15 cellular contexts compared by ENCODE assay signal in genomic region chr4:152729466-152729865, GRCh38. TPM values are rescaled to one million over a fixed set of nuclear protein-coding genes. Genes with fewer than 3 reads are reported as not detected.
DNase-seq lines count a peak whose midpoint lies in the region; FAIRE-seq and TF ChIP-seq lines count a peak whose summit lies in the region.
"Had no signal": no experiment of that assay in that cellular context is flagged by ENCODE, and none has a peak within 500 bp of the region (broad histone marks: within the 10 kb centered on the region; RNA-seq: fewer than 3 reads in every experiment).

No MANE protein-coding gene starts in this region.

- no peak overlapping the region for H3K4me3 ChIP-seq in fibroblast of mammary gland (ENCODE audit: control insufficient read depth, low read depth, low read length)
- H3K4me3 ChIP-seq: SK-N-MC had no signal

- CTCF ChIA-PET in RWPE1 (lab: Yijun Ruan, JAX): interaction anchor here (0.6 kb wide), 1 partner anchor 296 kb away, joined by 5 read pairs; no protein-coding TSS in a partner anchor

- peaks cover 9% of the 10 kb centered on the region for H3K27me3 Mint-ChIP-seq in activated T-helper 2 cell treated with anti-CD3 and anti-CD28 coated beads, Interferon-gamma antibody, Interleukin-2, Interleukin-4, amounts not matched to agents 10 μg/mL and 5 μg/mL and 100 μg/mL, durations not matched to agents 14 hours and 24 hours and 36 hours (ENCODE audit: low read depth)
- H3K27me3 Mint-ChIP-seq: brain had no signal

- H3K36me3 Mint-ChIP-seq in activated T-helper 2 cell treated with anti-CD3 and anti-CD28 coated beads, Interferon-gamma antibody, Interleukin-2, Interleukin-4, amounts not matched to agents 10 μg/mL and 5 μg/mL and 100 μg/mL, durations not matched to agents 14 hours and 24 hours and 36 hours (ENCODE audit: low read depth): no peaks in the 10 kb centered on the region
- H3K36me3 Mint-ChIP-seq: brain had no signal

- no peak overlapping the region for H3K4me3 Mint-ChIP-seq in activated T-helper 2 cell treated with anti-CD3 and anti-CD28 coated beads, Interferon-gamma antibody, Interleukin-2, Interleukin-4, amounts not matched to agents 10 μg/mL and 5 μg/mL and 100 μg/mL, durations not matched to agents 14 hours and 24 hours and 36 hours (ENCODE audit: low read depth)
- H3K4me3 Mint-ChIP-seq: brain; effector memory CD8-positive, alpha-beta T cell had no signal

- no peak for TF ChIP-seq POLR2A in GM12892 (IDR thresholded peaks at IDR 0.05; ENCODE audit: low read depth, low read length)

- no peaks in the 10 kb centered on the region for H3K9me3 Mint-ChIP-seq in activated T-helper 2 cell treated with anti-CD3 and anti-CD28 coated beads, Interferon-gamma antibody, Interleukin-2, Interleukin-4, amounts not matched to agents 10 μg/mL and 5 μg/mL and 100 μg/mL, durations not matched to agents 14 hours and 24 hours and 36 hours
- H3K9me3 Mint-ChIP-seq: effector memory CD8-positive, alpha-beta T cell had no signal

- POLR2A ChIA-PET in RWPE1 (lab: Yijun Ruan, JAX; ENCODE audit: low non-redundant PET): no interaction called here

- peak; percentile 57 for FAIRE-seq in GM12892 (lab: Jason Lieb, UNC)
- FAIRE-seq: HepG2 had no signal

- no peak overlapping the region for H3K27ac Mint-ChIP-seq in activated T-helper 2 cell treated with anti-CD3 and anti-CD28 coated beads, Interferon-gamma antibody, Interleukin-2, Interleukin-4, amounts not matched to agents 10 μg/mL and 5 μg/mL and 100 μg/mL, durations not matched to agents 14 hours and 24 hours and 36 hours
- H3K27ac Mint-ChIP-seq: brain; effector memory CD8-positive, alpha-beta T cell had no signal

- intact Hi-C loops in activated T-helper 2 cell treated with anti-CD3 and anti-CD28 coated beads, Interferon-gamma antibody, Interleukin-2, Interleukin-4, amounts not matched to agents 10 μg/mL and 5 μg/mL and 100 μg/mL, durations not matched to agents 14 hours and 24 hours and 36 hours (cut with micrococcal nuclease): no loop called here

- H3K4me1 Mint-ChIP-seq in activated T-helper 2 cell treated with anti-CD3 and anti-CD28 coated beads, Interferon-gamma antibody, Interleukin-2, Interleukin-4, amounts not matched to agents 10 μg/mL and 5 μg/mL and 100 μg/mL, durations not matched to agents 14 hours and 24 hours and 36 hours (ENCODE audit: low read depth): no peaks in the 10 kb centered on the region
- H3K4me1 Mint-ChIP-seq: brain had no signal

- DNase-seq in A172 (ENCODE audit: low spot score) (peak; percentile 58), GM12892 (ENCODE audit: insufficient read length) (no peak), RWPE1 (ENCODE audit: low spot score) (peak; percentile 64), fibroblast of mammary gland (ENCODE audit: low read depth) (peak; percentile 77), NCI-H128 (lab: John Stamatoyannopoulos, UW; ENCODE audit: unreplicated experiment) (no peak), DMS153 treated with DMSO at 0.1 percent for 48 hours (lab: John Stamatoyannopoulos, UW; ENCODE audit: unreplicated experiment) (no peak), mesenteric fat pad (ENCODE audit: low spot score) (no peak)
- DNase-seq in activated T-helper 2 cell treated with anti-CD3 and anti-CD28 coated beads, Interferon-gamma antibody, Interleukin-2, Interleukin-4, amounts not matched to agents 10 μg/mL and 5 μg/mL and 100 μg/mL, durations not matched to agents 14 hours and 24 hours and 36 hours (ENCODE audit: low spot score): no peak
- DNase-seq: activated gamma-delta T cell treated with Interleukin-2 at 50 U/mL for 16 hours; effector memory CD8-positive, alpha-beta T cell; NCI-H1105; NCI-H2227 treated with DMSO at 0.1 percent for 48 hours had no signal

- TF ChIP-seq CTCF in RWPE1 (conservative IDR thresholded peaks at IDR 0.05; ENCODE audit: low read depth): no peak
- TF ChIP-seq CTCF in fibroblast of mammary gland (conservative IDR thresholded peaks at IDR 0.05; ENCODE audit: control insufficient read depth, insufficient read depth, low read depth, low read length): no peak

- H3K27ac ChIP-seq in RWPE1: peak overlapping the region; percentile 20; the same call in 1 of the 2 replicates
- H3K27ac ChIP-seq: SK-N-MC had no signal

RNA-seq across cellular contexts. Expression of gene TMEM154, which starts 49.7 kb away (rescaled TPM):
- total RNA-seq in A172 (2014; rRNA removed; shearing (Covaris generic)): 34.1 and 72.2 TPM in 2 replicates
- polyA plus RNA-seq in GM12892 (2012; ENCODE audit: missing spikeins): 22.3 TPM
- total RNA-seq in activated T-helper 2 cell treated with anti-CD3 and anti-CD28 coated beads, Interferon-gamma antibody, Interleukin-2, Interleukin-4, amounts not matched to agents 10 μg/mL and 5 μg/mL and 100 μg/mL, durations not matched to agents 14 hours and 24 hours and 36 hours: 10.3 and 12.1 TPM in 2 replicates
- 7.2 TPM for total RNA-seq in mesenteric fat pad
- total RNA-seq: HepG2 had no signal

RNA-seq across cellular contexts. Expression of gene TIGD4, which starts 50.1 kb away (rescaled TPM):
- 0.62 and 1.5 TPM in 2 replicates for total RNA-seq in A172 (2014; rRNA removed; shearing (Covaris generic))
- 0.49 TPM for polyA plus RNA-seq in GM12892 (2012; ENCODE audit: missing spikeins)
- 0.23 and 0.28 TPM in 2 replicates for total RNA-seq in activated T-helper 2 cell treated with anti-CD3 and anti-CD28 coated beads, Interferon-gamma antibody, Interleukin-2, Interleukin-4, amounts not matched to agents 10 μg/mL and 5 μg/mL and 100 μg/mL, durations not matched to agents 14 hours and 24 hours and 36 hours
- not detected for total RNA-seq in mesenteric fat pad

RNA-seq across cellular contexts. Expression of gene ARFIP1, which starts 50.3 kb away (rescaled TPM):
- total RNA-seq in A172 (2014; rRNA removed; shearing (Covaris generic)): 42.9 and 52.6 TPM in 2 replicates
- polyA plus RNA-seq in GM12892 (2012; ENCODE audit: missing spikeins): 11.7 TPM
- total RNA-seq in activated T-helper 2 cell treated with anti-CD3 and anti-CD28 coated beads, Interferon-gamma antibody, Interleukin-2, Interleukin-4, amounts not matched to agents 10 μg/mL and 5 μg/mL and 100 μg/mL, durations not matched to agents 14 hours and 24 hours and 36 hours: 16.6 and 16.7 TPM in 2 replicates
- 30.1 TPM for total RNA-seq in mesenteric fat pad

Comparison
In these comparisons a context has a peak if more than half of its experiments do, and no peak if none do; other contexts are left out.
1. DNase-seq: peak in A172 (single experiment), RWPE1 (single experiment) and fibroblast of mammary gland (single experiment); none in GM12892 (single experiment), NCI-H128 (single experiment), DMS153 treated with DMSO at 0.1 percent for 48 hours (single experiment), activated T-helper 2 cell treated with anti-CD3 and anti-CD28 coated beads, Interferon-gamma antibody, Interleukin-2, Interleukin-4, amounts not matched to agents 10 μg/mL and 5 μg/mL and 100 μg/mL, durations not matched to agents 14 hours and 24 hours and 36 hours (single experiment) and mesenteric fat pad (single experiment).